8 cellular contexts compared by ENCODE assay signal in genomic region chr2:120343433-120344105, GRCh38. TPM values are rescaled to one million over a fixed set of nuclear protein-coding genes. Genes with fewer than 3 reads are reported as not detected.
DNase-seq lines count a peak whose midpoint lies in the region; ATAC-seq and TF ChIP-seq lines count a peak whose summit lies in the region.

No MANE protein-coding gene starts in this region.

- H2AK9ac ChIP-seq in IMR-90 (replicated peaks; ENCODE audit: low read depth, low read length, poor library complexity): peak overlapping the region; percentile 86

- 4% methylated on average over 25 of the region's 43 CpGs; no CpG with 5 or more reads in 1 of the 2 experiments for WGBS in IMR-90 (ENCODE audit: extremely low coverage in 2 of 2, insufficient read length in 1 of 2), 2 experiments

- CTCF ChIA-PET in IMR-90 (lab: Yijun Ruan, JAX): interaction anchor here (0.6 to 3.2 kb wide), 8 partner anchors 12 to 338 kb away, joined by 3 to 34 read pairs (median 4); no protein-coding TSS in a partner anchor

- peak overlapping the region; percentile 51; the same call in 1 of the 2 replicates for H2AK5ac ChIP-seq in IMR-90 (ENCODE audit: low read depth, low read length)

- peak; percentile 55 to 82 (median 78) for DNase-seq in NCI-H1417 (lab: John Stamatoyannopoulos, UW)
- DNase-seq in NCI-H1417 treated with DMSO at 0.1 percent for 48 hours (lab: John Stamatoyannopoulos, UW): no peak
- peak; percentile 68 for DNase-seq in IMR-90
- peak in 3 of 5 donors; percentile 30 to 59 (median 30) for DNase-seq in T-helper 1 cell
- DNase-seq in astrocyte of the hippocampus (ENCODE audit: low read depth, low spot score): peak; percentile 93
- peak; percentile 60 to 70 for DNase-seq in hippocampal formation (lab: John Stamatoyannopoulos, UW)
- peak; percentile 91 for DNase-seq in retina

- no peak overlapping the region for H4K5ac ChIP-seq in IMR-90 (ENCODE audit: low read depth, low read length)

- peak; percentile 84 for ATAC-seq in IMR-90 (ENCODE audit: low read depth)
- ATAC-seq in GM18520 (IDR thresholded peaks at IDR 0.05; ENCODE audit: unreplicated experiment): no peak

- no peaks in the 10 kb centered on the region for H3K36me3 ChIP-seq in IMR-90 (ENCODE audit: control insufficient read depth, insufficient read depth, low read length)

- TF ChIP-seq RAD21 in IMR-90 (IDR thresholded peaks at IDR 0.05; ENCODE audit: low read length): peak; percentile 97

- H3K4me2 ChIP-seq in IMR-90 (ENCODE audit: low read depth, low read length): peak overlapping the region; percentile 47; the same call in 1 of the 2 replicates

- H3K56ac ChIP-seq in IMR-90 (ENCODE audit: extremely low read depth, insufficient read depth, low read length): no peak overlapping the region

- no peak overlapping the region for H2BK20ac ChIP-seq in IMR-90 (ENCODE audit: low read depth, low read length)

- no peak overlapping the region for H3K18ac ChIP-seq in IMR-90 (ENCODE audit: low read depth, low read length)

- H3K4me3 ChIP-seq in IMR-90 (ENCODE audit: insufficient read depth, low read depth, low read length): no peak overlapping the region

- H3K9me3 ChIP-seq in IMR-90 (ENCODE audit: control insufficient read depth, insufficient read depth, low read length): no peaks in the 10 kb centered on the region

- no peak overlapping the region for H4K91ac ChIP-seq in IMR-90 (ENCODE audit: insufficient read depth, low read depth, low read length)

- peak; percentile 92 for TF ChIP-seq CTCF in IMR-90 (conservative IDR thresholded peaks at IDR 0.05; ENCODE audit: low read depth, low read length)

- H4K8ac ChIP-seq in IMR-90 (ENCODE audit: low read depth in 2 of 2, low read length in 2 of 2): no peak overlapping the region

- dilution Hi-C loops in IMR-90 (cut with HindIII; ENCODE audit: low sequenced_read_pairs, unreplicated experiment): no loop called here

- H3K4ac ChIP-seq in IMR-90 (ENCODE audit: low read depth, low read length): no peak overlapping the region

- H2BK5ac ChIP-seq in IMR-90 (ENCODE audit: low read depth, low read length, poor library complexity, severe bottlenecking): no peak overlapping the region

- H3K4me1 ChIP-seq in IMR-90 (ENCODE audit: control insufficient read depth, insufficient read depth, low read length): peaks cover 6% of the 10 kb centered on the region; the same call in 1 of the 2 replicates

- H3K9me1 ChIP-seq in IMR-90 (ENCODE audit: insufficient read depth, low read length): no peaks in the 10 kb centered on the region

- BruUV-seq in IMR-90 (replicated peaks; lab: Mats Ljungman, UMichigan): no TSS peak

- no peak overlapping the region for H3K23ac ChIP-seq in IMR-90 (ENCODE audit: low read depth, low read length)

- in situ Hi-C loops in IMR-90 (cut with MboI; ENCODE audit: low sequenced_read_pairs): loop anchor here (5.0 to 25.0 kb wide), 3 partner anchors 334 to 731 kb away; no protein-coding TSS in a partner anchor

- H3K79me1 ChIP-seq in IMR-90 (ENCODE audit: low read depth in 1 of 2, low read length in 2 of 2): no peaks in the 10 kb centered on the region

- no peak overlapping the region for H2BK120ac ChIP-seq in IMR-90 (ENCODE audit: low read depth, low read length)

- no peak for TF ChIP-seq POLR2A in IMR-90 (IDR thresholded peaks at IDR 0.05; ENCODE audit: low read depth, low read length)

- H3K14ac ChIP-seq in IMR-90 (replicated peaks; ENCODE audit: low read depth, low read length): no peak overlapping the region

- peaks cover 90% of the 10 kb centered on the region for H3K27me3 ChIP-seq in IMR-90 (ENCODE audit: control insufficient read depth, insufficient read depth, low read length)

- POLR2A ChIA-PET in IMR-90 (lab: Charles Lee; ENCODE audit: unreplicated experiment): no interaction called here

- no peak overlapping the region for H3K27ac ChIP-seq in IMR-90 (ENCODE audit: insufficient read depth, low read length)

- H2AFZ ChIP-seq in IMR-90 (replicated peaks; ENCODE audit: low read length, poor library complexity): peak overlapping the region; percentile 81

- no peak overlapping the region; the same call in 1 of the 2 replicates for H3K9ac ChIP-seq in IMR-90 (ENCODE audit: low read depth, low read length)

- H2BK15ac ChIP-seq in IMR-90 (ENCODE audit: low read depth, low read length): no peak overlapping the region

- intact Hi-C loops in IMR-90 (cut with micrococcal nuclease): loop anchor here (1.0 kb wide), 3 partner anchors 210 to 337 kb away; no protein-coding TSS in a partner anchor

- H4K20me1 ChIP-seq in IMR-90 (ENCODE audit: insufficient read depth, low read length): peaks cover 12% of the 10 kb centered on the region

TF ChIP-seq in IMR-90, 13 proteins besides CTCF, POLR2A, EP300 and RAD21:
- peak; percentile 29; the same call in 1 of the 2 replicates for TF ChIP-seq MAZ (IDR thresholded peaks at IDR 0.05; ENCODE audit: borderline replicate concordance, low read depth, low read length)
- no peak for TF ChIP-seq CHD1 (IDR thresholded peaks at IDR 0.05; ENCODE audit: low read depth, low read length)
- peak; percentile 98 for TF ChIP-seq SMC3 (IDR thresholded peaks at IDR 0.05; ENCODE audit: low read depth, low read length)
- no peak for TF ChIP-seq BHLHE40 (IDR thresholded peaks at IDR 0.05; ENCODE audit: low read depth, low read length)
- TF ChIP-seq ELK1 (IDR thresholded peaks at IDR 0.05; ENCODE audit: borderline replicate concordance, low read depth, low read length): no peak

RNA-seq across cellular contexts. Expression of gene INHBB, which starts 2.4 kb away (rescaled TPM):
- 0.18 and 0.28 TPM in 2 replicates for total RNA-seq in IMR-90 (2012; rRNA removed)
- 0.92 and 1.0 TPM in 2 replicates for polyA plus RNA-seq in IMR-90 (2012; rRNA removed)
- polyA plus RNA-seq in IMR-90 (2012; cell fraction: cytosol; rRNA removed): 0.61 and 2.2 TPM in 2 replicates
- polyA plus RNA-seq in IMR-90 (2012; cell fraction: nucleus; rRNA removed; ENCODE audit: low replicate concordance): 1.1 and 1.2 TPM in 2 replicates
